8 cellular contexts compared by ENCODE assay signal in genomic region chr12:98513379-98514318, GRCh38. TPM values are rescaled to one million over a fixed set of nuclear protein-coding genes. Genes with fewer than 3 reads are reported as not detected.
DNase-seq lines count a peak whose midpoint lies in the region; ATAC-seq and TF ChIP-seq lines count a peak whose summit lies in the region.

No MANE protein-coding gene starts in this region.

- H3K4me1 ChIP-seq in colonic mucosa: peaks cover 4% of the 10 kb centered on the region
- peaks cover 5% of the 10 kb centered on the region for H3K4me1 ChIP-seq in ovary (ENCODE audit: insufficient read depth)

- WGBS in ovary, 3 donors: 81 to 87% (median 81%) methylated on average over 8 of the region's 8 CpGs

- H3K9ac ChIP-seq in colonic mucosa (ENCODE audit: low read depth in 2 of 2, low read length in 2 of 2): no peak overlapping the region

- no peak for ATAC-seq in esophagus mucosa

- H3K9me3 ChIP-seq in colonic mucosa (no peaks in the 10 kb centered on the region), ovary (no peaks in the 10 kb centered on the region)

- DNase-seq in GM12864 (ENCODE audit: low read depth): no peak
- peak; percentile 7 for DNase-seq in NCI-H526 treated with DMSO at 0.1 percent for 48 hours (lab: John Stamatoyannopoulos, UW)
- DNase-seq in colonic mucosa: peak; percentile 14
- DNase-seq in ovary: no peak
- no peak for DNase-seq in SHP77 (lab: John Stamatoyannopoulos, UW)
- no peak for DNase-seq in iPS-NIHi11 (ENCODE audit: low spot score)
- DNase-seq in NCI-H2081 treated with DMSO at 0.1 percent for 48 hours (lab: John Stamatoyannopoulos, UW): no peak

- no peak for TF ChIP-seq POLR2A in ovary (IDR thresholded peaks at IDR 0.05)

- H3K27ac ChIP-seq in colonic mucosa (no peak overlapping the region), ovary (peak overlapping the region in 1 of 2 donors; percentile 91)

- intact Hi-C loops in colonic mucosa (cut with DNase I): no loop called here
- intact Hi-C loops in ovary (cut with DNase I): loop anchor here in 1 of 4 donors (10.0 kb wide), 1 partner anchor 89 kb away; no protein-coding TSS in a partner anchor

- TF ChIP-seq CTCF in GM12864 (IDR thresholded peaks at IDR 0.05; ENCODE audit: low read depth, low read length, missing control alignments) (no peak), colonic mucosa (IDR thresholded peaks at IDR 0.05) (no peak), ovary (IDR thresholded peaks at IDR 0.05) (no peak)

- H3K4me3 ChIP-seq in GM12864 (ENCODE audit: low read depth, low read length) (peak overlapping the region; percentile 79; the same call in 1 of the 2 replicates), colonic mucosa (no peak overlapping the region), ovary (peak overlapping the region; percentile 100)

- TF ChIP-seq EP300 in ovary (IDR thresholded peaks at IDR 0.05): no peak

- H3K27me3 ChIP-seq in colonic mucosa (no peaks in the 10 kb centered on the region), ovary (no peaks in the 10 kb centered on the region)

- H3K36me3 ChIP-seq in colonic mucosa: no peaks in the 10 kb centered on the region
- H3K36me3 ChIP-seq in ovary: no peaks in the 10 kb centered on the region

RNA-seq across cellular contexts. Expression of gene TMPO, which starts 1.7 kb away (rescaled TPM):
- 100 to 1,000 TPM in 1 of 2 donors, 10 to 100 TPM in 1; 80.0 to 202 TPM for total RNA-seq in colonic mucosa
- total RNA-seq in ovary: 100 to 1,000 TPM in 5 of 7 donors, 10 to 100 TPM in 2; 82.0 to 144 (median 117) TPM
- polyA plus RNA-seq in ovary: 10 to 100 TPM; 48.4 to 63.6 TPM
- 55.0 TPM for total RNA-seq in esophagus mucosa

Comparison
In these comparisons a context has a peak if more than half of its experiments do, and no peak if none do; other contexts are left out.
1. DNase-seq: peak in NCI-H526 treated with DMSO at 0.1 percent for 48 hours (single experiment) and colonic mucosa (single experiment); none in GM12864 (single experiment), ovary (0 of 5), SHP77 (0 of 2), iPS-NIHi11 (single experiment) and NCI-H2081 treated with DMSO at 0.1 percent for 48 hours (single experiment).